Comparison of ENCODE assay signal across 1 cellular context in genomic region chr18:51077217-51077616, GRCh38.
TF ChIP-seq lines count a peak whose summit lies in the region.

No MANE protein-coding gene starts in this region.

TF ChIP-seq in HepG2, 621 proteins besides CTCF, POLR2A, EP300 and RAD21 (continued from another document):
- no peak for TF ChIP-seq SNAPC4 (CRISPR knock-in tag; IDR thresholded peaks at IDR 0.05)
